ENCODE assay signal across 34 cellular contexts in the genomic region with DNA sequence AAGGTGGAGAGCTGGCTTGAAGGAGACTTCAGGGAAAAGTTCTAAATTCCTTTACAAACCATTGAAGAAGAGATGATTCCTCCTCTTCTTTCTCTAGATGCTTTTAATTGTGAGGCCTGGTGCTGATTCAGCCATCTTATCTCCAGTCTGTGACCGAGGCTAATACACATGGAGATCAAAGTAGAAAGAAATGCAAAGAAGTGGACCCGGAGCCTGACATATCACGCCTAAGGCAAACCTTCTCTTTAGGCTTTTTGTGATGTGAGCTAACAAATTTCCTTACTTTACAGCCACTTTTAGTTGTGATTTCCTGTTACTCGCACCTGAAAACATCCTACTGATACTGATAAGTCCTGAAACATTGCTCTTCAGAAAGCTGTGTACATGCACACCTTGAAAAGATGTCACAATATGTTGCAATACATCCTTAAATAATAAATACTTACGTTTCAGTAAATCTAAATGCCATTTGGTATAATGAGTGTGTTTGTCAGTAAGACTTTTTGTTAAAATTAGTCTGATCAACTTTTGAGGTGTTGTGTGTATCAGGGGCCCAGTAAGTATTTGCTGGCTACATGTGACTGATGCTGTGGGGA.
"Had no signal": no experiment of that assay in that cellular context is flagged by ENCODE, and none has a peak within 500 bp of the region (broad histone marks: within the 10 kb centered on the region; RNA-seq: fewer than 3 reads in every experiment).

No MANE protein-coding gene starts in this region.

- ATAC-seq: activated CD8-positive, alpha-beta T cell treated with anti-CD3 and anti-CD28 coated beads for 36 hours; activated naive CD4-positive, alpha-beta T cell treated with anti-CD3 and anti-CD28 coated beads, Interleukin-2, amount 50 U/mL, for 72 hours; activated T-cell treated with anti-CD3 and anti-CD28 coated beads, Interleukin-2, amount 50 U/mL, for 4 hours; activated T-cell treated with anti-CD3 and anti-CD28 coated beads, Interleukin-2, amount 50 U/mL, for 72 hours; activated T-helper 17 cell treated with anti-CD3 and anti-CD28 coated beads, Interleukin-2, amount 50 U/mL, for 72 hours; body of pancreas had no signal

- H3K27me3 ChIP-seq: adrenal gland, body of pancreas, brain microvascular endothelial cell, breast epithelium had no signal

- H3K4me1 ChIP-seq: adrenal gland, body of pancreas, breast epithelium had no signal

- FAIRE-seq: astrocyte, TTC549 had no signal

- H3K9me3 ChIP-seq: adrenal gland, body of pancreas, breast epithelium had no signal

- DNase-seq: activated B cell treated with CpG ODN at 0.5 μM for 24 hours; activated CD4-positive, alpha-beta memory T cell treated with anti-CD3 and anti-CD28 coated beads for 36 hours; activated CD4-positive, alpha-beta T cell treated with anti-CD3 and anti-CD28 coated beads for 4 hours; activated CD4-positive, alpha-beta T cell treated with anti-CD3 and anti-CD28 coated beads, Interleukin-2, amount 10 ng/mL, durations not matched to agents 24 days and 14 days; activated CD4-positive, alpha-beta T cell treated with anti-CD3 and anti-CD28 coated beads, Interleukin-2, amount 50 U/mL, for 1 hour; activated CD4-positive, alpha-beta T cell treated with anti-CD3 and anti-CD28 coated beads, Interleukin-2, amount 50 U/mL, for 4 hours; activated CD4-positive, CD25-positive, alpha-beta regulatory T cell treated with anti-CD3 and anti-CD28 coated beads, Interleukin-2, amount 50 U/mL, for 72 hours; activated CD8-positive, alpha-beta memory T cell treated with anti-CD3 and anti-CD28 coated beads, Interleukin-2, amount 50 U/mL, for 4 hours; activated CD8-positive, alpha-beta T cell treated with anti-CD3 and anti-CD28 coated beads for 36 hours; activated effector memory CD4-positive, alpha-beta T cell treated with anti-CD3 and anti-CD28 coated beads, Interleukin-2, amount 50 U/mL, for 16 hours; activated gamma-delta T cell treated with Interleukin-2 at 50 U/mL for 16 hours; activated naive CD4-positive, alpha-beta T cell; activated naive CD4-positive, alpha-beta T cell treated with anti-CD3 and anti-CD28 coated beads for 36 hours; activated naive CD4-positive, alpha-beta T cell treated with anti-CD3 and anti-CD28 coated beads, Interleukin-2, amount 50 U/mL, for 16 hours; activated naive CD8-positive, alpha-beta T cell treated with anti-CD3 and anti-CD28 coated beads for 36 hours; activated T-cell treated with anti-CD3 and anti-CD28 coated beads for 4 hours; activated T-cell treated with anti-CD3 and anti-CD28 coated beads, Interleukin-2, amount 50 U/mL, for 1 hour; activated T-cell treated with anti-CD3 and anti-CD28 coated beads, Interleukin-2, amount 50 U/mL, for 4 hours; activated T-cell treated with anti-CD3 and anti-CD28 coated beads, Interleukin-2, amount 50 U/mL, for 72 hours; adrenal gland; amniotic stem cell; aorta; body of pancreas; brain microvascular endothelial cell; cerebellar nuclear complex; T-helper 1 cell; T-helper 2 cell; T-helper 9 cell had no signal

- H3K4me3 ChIP-seq: adrenal gland, body of pancreas, breast epithelium had no signal

- H3K36me3 ChIP-seq: adrenal gland, brain microvascular endothelial cell, breast epithelium had no signal

- H3K27ac ChIP-seq: adrenal gland, body of pancreas, brain microvascular endothelial cell, breast epithelium, VCaP had no signal
